Comparison of ENCODE assay signal across 1 cellular context in genomic region chr7:77813180-77813579, GRCh38.
TF ChIP-seq lines count a peak whose summit lies in the region.

No MANE protein-coding gene starts in this region.

TF ChIP-seq in IMR-90, 13 proteins besides CTCF, POLR2A, EP300 and RAD21 (continued from another document):
- TF ChIP-seq MAZ (IDR thresholded peaks at IDR 0.05; ENCODE audit: borderline replicate concordance, low read depth, low read length) (no peak), USF2 (IDR thresholded peaks at IDR 0.05; ENCODE audit: low read depth, low read length) (no peak), CEBPB (IDR thresholded peaks at IDR 0.05; ENCODE audit: low read depth, low read length) (no peak), FOS (IDR thresholded peaks at IDR 0.05; ENCODE audit: low read depth, low read length) (no peak)
